Comparison of ENCODE assay signal across 14 cellular contexts in the genomic region with DNA sequence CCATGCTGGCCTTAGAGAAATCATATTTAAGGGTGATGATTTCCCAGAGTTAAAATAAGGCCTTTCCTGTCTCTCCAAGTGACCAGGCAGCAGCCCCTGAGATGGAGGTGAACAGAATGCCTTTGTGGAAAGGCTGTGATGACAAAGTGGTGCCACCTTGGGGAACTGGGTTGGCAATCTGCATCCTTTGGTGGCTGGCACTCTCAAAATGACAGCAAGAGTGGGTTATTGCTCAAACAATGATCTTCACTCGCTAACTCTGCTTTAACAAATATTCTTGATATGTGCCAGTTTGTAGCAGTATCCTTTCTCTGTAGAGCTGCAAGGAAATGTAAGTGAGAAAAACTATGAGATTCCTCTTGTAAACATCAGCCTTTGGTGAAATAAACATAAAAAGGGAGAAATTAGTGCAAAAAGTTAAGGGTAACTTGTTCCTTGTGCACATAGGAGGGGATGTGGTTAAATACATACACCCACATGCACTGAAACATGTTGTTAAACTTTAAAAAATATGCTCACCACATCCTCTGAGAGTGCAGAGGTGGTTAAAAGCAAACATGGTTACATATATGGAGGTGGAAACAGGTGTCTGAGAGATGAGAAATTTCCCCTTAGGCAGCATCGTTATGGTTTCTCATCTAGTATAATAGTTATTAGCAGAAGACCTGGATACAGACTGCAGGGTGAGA.
DNase-seq lines count a peak whose midpoint lies in the region; ATAC-seq and TF ChIP-seq lines count a peak whose summit lies in the region.
"Had no signal": no experiment of that assay in that cellular context is flagged by ENCODE, and none has a peak within 500 bp of the region (broad histone marks: within the 10 kb centered on the region; RNA-seq: fewer than 3 reads in every experiment).

No MANE protein-coding gene starts in this region.

- WGBS in psoas muscle, 3 donors: 82 to 89% (median 83%) methylated on average over 2 of the region's 2 CpGs
- WGBS in adrenal gland, 4 donors: 71 to 76% (median 75%) methylated on average over 2 of the region's 2 CpGs

- intact Hi-C loops in psoas muscle (cut with DNase I) (no loop called here), Right ventricle myocardium superior (cut with DNase I) (no loop called here), adrenal gland (cut with DNase I) (no loop called here)

- DNase-seq in Jurkat, Clone E6-1 (ENCODE audit: low read depth, low spot score): peak; percentile 95
- DNase-seq in NCI-H2196 (lab: John Stamatoyannopoulos, UW; ENCODE audit: unreplicated experiment) (no peak), psoas muscle (no peak), Right ventricle myocardium superior (no peak), adrenal gland (no peak)
- DNase-seq: glutamatergic neuron, HCEC 1CT, KBM-7, left ventricle myocardium superior, NCI-H187 had no signal

- H3K36me3 ChIP-seq in psoas muscle (ENCODE audit: insufficient read depth in 1 of 2, low read depth in 1 of 2): no peaks in the 10 kb centered on the region
- H3K36me3 ChIP-seq in adrenal gland (replicated peaks in 1 of 2): no peaks in the 10 kb centered on the region
- H3K36me3 ChIP-seq: BLaER1 treated with 17β-estradiol and CSF1 and Interleukin-3, amounts not matched to agents 10 nM and 100 nM had no signal

- no peak for TF ChIP-seq CTCF in psoas muscle (IDR thresholded peaks at IDR 0.05)
- TF ChIP-seq CTCF in adrenal gland (IDR thresholded peaks at IDR 0.05): no peak

- TF ChIP-seq POLR2A in adrenal gland (IDR thresholded peaks at IDR 0.05): no peak

- H3K9me3 ChIP-seq in psoas muscle (no peaks in the 10 kb centered on the region), adrenal gland (replicated peaks in 1 of 3) (no peaks in the 10 kb centered on the region)
- H3K9me3 ChIP-seq: BLaER1 treated with 17β-estradiol and CSF1 and Interleukin-3, amounts not matched to agents 10 nM and 100 nM had no signal

- no peaks in the 10 kb centered on the region for H3K27me3 ChIP-seq in psoas muscle (ENCODE audit: insufficient read depth in 3 of 3, low read length in 2 of 3)
- H3K27me3 ChIP-seq in adrenal gland: no peaks in the 10 kb centered on the region
- H3K27me3 ChIP-seq: BLaER1 treated with 17β-estradiol and CSF1 and Interleukin-3, amounts not matched to agents 10 nM and 100 nM had no signal

- peak overlapping the region; percentile 17 for H3K4me3 ChIP-seq in Jurkat, Clone E6-1 (ENCODE audit: low read length)
- H3K4me3 ChIP-seq in psoas muscle (no peak overlapping the region), adrenal gland (no peak overlapping the region)
- H3K4me3 ChIP-seq: BLaER1 treated with 17β-estradiol and CSF1 and Interleukin-3, amounts not matched to agents 10 nM and 100 nM had no signal

- no peaks in the 10 kb centered on the region for H3K4me1 ChIP-seq in psoas muscle
- no peaks in the 10 kb centered on the region for H3K4me1 ChIP-seq in adrenal gland (replicated peaks in 1 of 2)
- H3K4me1 ChIP-seq: BLaER1 treated with 17β-estradiol and CSF1 and Interleukin-3, amounts not matched to agents 10 nM and 100 nM had no signal

- ATAC-seq in GM18861 (IDR thresholded peaks at IDR 0.05; ENCODE audit: unreplicated experiment) (peak; percentile 99), GM21381 (IDR thresholded peaks at IDR 0.05; ENCODE audit: unreplicated experiment) (peak; percentile 99), HG02973 (IDR thresholded peaks at IDR 0.05; ENCODE audit: unreplicated experiment) (peak; percentile 85), psoas muscle (no peak), Right ventricle myocardium superior (ENCODE audit: poor library complexity) (no peak)
- ATAC-seq: left ventricle myocardium superior had no signal

- no peak overlapping the region for H3K27ac ChIP-seq in psoas muscle
- no peak overlapping the region for H3K27ac ChIP-seq in adrenal gland
- H3K27ac ChIP-seq: BLaER1 treated with 17β-estradiol and CSF1 and Interleukin-3, amounts not matched to agents 10 nM and 100 nM had no signal

Comparison
In these comparisons a context has a peak if more than half of its experiments do, and no peak if none do; other contexts are left out.
1. ATAC-seq: peak in GM18861 (single experiment), GM21381 (single experiment) and HG02973 (single experiment); none in psoas muscle (0 of 4) and Right ventricle myocardium superior (single experiment).